Comparison of ENCODE assay signal across 14 cellular contexts in the genomic region with DNA sequence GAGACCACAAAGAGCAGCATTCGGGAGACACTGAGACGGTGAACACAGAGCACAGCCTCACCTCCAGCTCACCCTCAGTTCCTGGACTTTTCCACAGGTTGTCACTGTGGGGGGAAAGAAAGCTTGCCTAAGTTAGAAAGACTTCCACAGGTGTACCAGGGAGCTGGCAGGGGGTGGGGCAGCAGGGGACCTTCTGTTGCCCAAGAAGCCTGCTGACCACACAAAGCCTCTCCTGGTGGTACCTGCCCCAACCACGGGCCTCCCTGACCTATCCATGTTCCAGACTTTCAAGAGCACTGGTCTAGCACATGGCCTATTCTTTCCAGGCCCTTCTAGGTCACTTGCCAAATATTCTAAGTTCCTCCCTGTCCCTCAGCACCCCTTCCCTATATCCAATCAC.
DNase-seq lines count a peak whose midpoint lies in the region; ATAC-seq and TF ChIP-seq lines count a peak whose summit lies in the region.
"Had no signal": no experiment of that assay in that cellular context is flagged by ENCODE, and none has a peak within 500 bp of the region (broad histone marks: within the 10 kb centered on the region; RNA-seq: fewer than 3 reads in every experiment).

No MANE protein-coding gene starts in this region.

- H3K4me1 ChIP-seq in neural progenitor cell (peaks cover 3% of the 10 kb centered on the region), GM23338 (ENCODE audit: insufficient read depth) (no peaks in the 10 kb centered on the region)
- H3K4me1 ChIP-seq: Caco-2 had no signal

- H3K27ac ChIP-seq in neural progenitor cell (no peak overlapping the region), GM23338 (ENCODE audit: low read depth) (no peak overlapping the region)
- H3K27ac ChIP-seq: 22Rv1, C4-2B had no signal

- H3K9ac ChIP-seq in neural progenitor cell, result no peak overlapping the region

- H4K20me1 ChIP-seq in neural progenitor cell (ENCODE audit: low read depth), result no peaks in the 10 kb centered on the region
- no peaks in the 10 kb centered on the region for H4K20me1 ChIP-seq in GM23338 (replicated peaks; ENCODE audit: insufficient read depth)

- H3K36me3 Mint-ChIP-seq in neural progenitor cell (peaks cover 3% of the 10 kb centered on the region), GM23338 (ENCODE audit: low read depth) (no peaks in the 10 kb centered on the region)
- no peaks in the 10 kb centered on the region for H3K36me3 Mint-ChIP-seq in stimulated activated naive B cell treated with anti-CD40 and anti-IgM and Interleukin-4, amounts not matched to agents 10 μg/mL and 1 μg/mL and 100 μg/mL, for 72 hours

- TF ChIP-seq CTCF in neural progenitor cell (IDR thresholded peaks at IDR 0.05) (no peak), GM23338 (conservative IDR thresholded peaks at IDR 0.05; ENCODE audit: low read depth in 2 of 2) (no peak)

- H3K9me2 ChIP-seq in GM23338 (ENCODE audit: insufficient read depth), result no peaks in the 10 kb centered on the region

- H3K36me3 ChIP-seq in neural progenitor cell (no peaks in the 10 kb centered on the region), GM23338 (ENCODE audit: insufficient read depth) (no peaks in the 10 kb centered on the region)

- no peak overlapping the region for H3K4me3 Mint-ChIP-seq in neural progenitor cell
- H3K4me3 Mint-ChIP-seq in stimulated activated naive B cell treated with anti-CD40 and anti-IgM and Interleukin-4, amounts not matched to agents 10 μg/mL and 1 μg/mL and 100 μg/mL, for 72 hours, result no peak overlapping the region
- no peak overlapping the region; the same call in 2 of the 3 replicates for H3K4me3 Mint-ChIP-seq in GM23338
- H3K4me3 Mint-ChIP-seq: CD4-positive, alpha-beta T cell had no signal

- H3K79me2 ChIP-seq in neural progenitor cell (ENCODE audit: low read depth) (no peaks in the 10 kb centered on the region), GM23338 (replicated peaks; ENCODE audit: insufficient read depth) (no peaks in the 10 kb centered on the region)

- H3K27me3 ChIP-seq in neural progenitor cell, result no peaks in the 10 kb centered on the region
- H3K27me3 ChIP-seq in GM23338 (ENCODE audit: insufficient read depth), result no peaks in the 10 kb centered on the region

- H3K4me3 ChIP-seq in neural progenitor cell (no peak overlapping the region), GM23338 (no peak overlapping the region)
- H3K4me3 ChIP-seq: A549 had no signal

- H3K4me1 Mint-ChIP-seq in neural progenitor cell, result peaks cover 56% of the 10 kb centered on the region
- no peaks in the 10 kb centered on the region for H3K4me1 Mint-ChIP-seq in stimulated activated naive B cell treated with anti-CD40 and anti-IgM and Interleukin-4, amounts not matched to agents 10 μg/mL and 1 μg/mL and 100 μg/mL, for 72 hours
- peaks cover 3% of the 10 kb centered on the region; the same call in 2 of the 3 replicates for H3K4me1 Mint-ChIP-seq in GM23338

- no peak for ATAC-seq in stimulated activated naive B cell treated with anti-CD40 and anti-IgM and Interleukin-4, amounts not matched to agents 10 μg/mL and 1 μg/mL and 100 μg/mL, for 72 hours (replicated peaks)
- ATAC-seq in GM23338, result no peak
- ATAC-seq: A549 had no signal

- no peaks in the 10 kb centered on the region for H3K9me3 ChIP-seq in neural progenitor cell (ENCODE audit: low read depth)
- H3K9me3 ChIP-seq: A549, Caco-2 had no signal

- H3K9me3 Mint-ChIP-seq in neural progenitor cell (peaks cover 3% of the 10 kb centered on the region), GM23338 (no peaks in the 10 kb centered on the region; the same call in 2 of the 3 replicates)
- no peaks in the 10 kb centered on the region for H3K9me3 Mint-ChIP-seq in stimulated activated naive B cell treated with anti-CD40 and anti-IgM and Interleukin-4, amounts not matched to agents 10 μg/mL and 1 μg/mL and 100 μg/mL, for 72 hours
- H3K9me3 Mint-ChIP-seq: CD4-positive, alpha-beta T cell had no signal

- H3F3A ChIP-seq in neural progenitor cell (ENCODE audit: low read depth), result no peaks in the 10 kb centered on the region
- H3F3A ChIP-seq in GM23338 (replicated peaks; ENCODE audit: low read depth), result no peaks in the 10 kb centered on the region

- H2AFZ ChIP-seq in neural progenitor cell (replicated peaks) (no peak overlapping the region), GM23338 (no peak overlapping the region)

- H3K4me2 ChIP-seq in neural progenitor cell (no peak overlapping the region), GM23338 (no peak overlapping the region)
- H3K4me2 ChIP-seq: A549 had no signal

- H3K27me3 Mint-ChIP-seq in neural progenitor cell (ENCODE audit: insufficient read depth, low read depth) (peaks cover 11% of the 10 kb centered on the region), GM23338 (ENCODE audit: insufficient read depth, low read depth, poor library complexity) (peaks cover 5% of the 10 kb centered on the region)
- H3K27me3 Mint-ChIP-seq in stimulated activated naive B cell treated with anti-CD40 and anti-IgM and Interleukin-4, amounts not matched to agents 10 μg/mL and 1 μg/mL and 100 μg/mL, for 72 hours, result no peaks in the 10 kb centered on the region
- H3K27me3 Mint-ChIP-seq: CD4-positive, alpha-beta T cell had no signal

- H3K27ac Mint-ChIP-seq in neural progenitor cell (peak overlapping the region; percentile 96), GM23338 (no peak overlapping the region)
- H3K27ac Mint-ChIP-seq in stimulated activated naive B cell treated with anti-CD40 and anti-IgM and Interleukin-4, amounts not matched to agents 10 μg/mL and 1 μg/mL and 100 μg/mL, for 72 hours, result no peak overlapping the region
- H3K27ac Mint-ChIP-seq: CD4-positive, alpha-beta T cell had no signal

- DNase-seq in activated effector memory CD4-positive, alpha-beta T cell treated with anti-CD3 and anti-CD28 coated beads, Interleukin-2, amount 50 U/mL, for 16 hours, result peak; percentile 21
- no peak for DNase-seq in activated effector memory CD4-positive, alpha-beta T cell treated with Interleukin-2 at 50 U/mL for 16 hours
- peak; percentile 17 for DNase-seq in islet precursor cell
- DNase-seq in neural progenitor cell (ENCODE audit: low spot score), result no peak
- DNase-seq in stimulated activated naive B cell treated with anti-CD40 and anti-IgM and Interleukin-4, amounts not matched to agents 10 μg/mL and 1 μg/mL and 100 μg/mL, for 72 hours, result no peak
- no peak for DNase-seq in NCI-H446 (lab: John Stamatoyannopoulos, UW)
- no peak for DNase-seq in GM23338 (ENCODE audit: low spot score)
- DNase-seq: AML-193; Caco-2; CD4-positive, alpha-beta T cell; HCEC 1CT had no signal

TF ChIP-seq in GM23338, 12 proteins besides CTCF, POLR2A, EP300 and RAD21 (continues in another document):
- TF ChIP-seq JUNB (IDR thresholded peaks at IDR 0.05; ENCODE audit: unreplicated experiment), result no peak
- TF ChIP-seq EZH2 (IDR thresholded peaks at IDR 0.05; ENCODE audit: low read depth, unreplicated experiment), result no peak
- TF ChIP-seq EZH2phosphoT487 (IDR thresholded peaks at IDR 0.05; ENCODE audit: unreplicated experiment), result no peak
- TF ChIP-seq, protein P1, sequence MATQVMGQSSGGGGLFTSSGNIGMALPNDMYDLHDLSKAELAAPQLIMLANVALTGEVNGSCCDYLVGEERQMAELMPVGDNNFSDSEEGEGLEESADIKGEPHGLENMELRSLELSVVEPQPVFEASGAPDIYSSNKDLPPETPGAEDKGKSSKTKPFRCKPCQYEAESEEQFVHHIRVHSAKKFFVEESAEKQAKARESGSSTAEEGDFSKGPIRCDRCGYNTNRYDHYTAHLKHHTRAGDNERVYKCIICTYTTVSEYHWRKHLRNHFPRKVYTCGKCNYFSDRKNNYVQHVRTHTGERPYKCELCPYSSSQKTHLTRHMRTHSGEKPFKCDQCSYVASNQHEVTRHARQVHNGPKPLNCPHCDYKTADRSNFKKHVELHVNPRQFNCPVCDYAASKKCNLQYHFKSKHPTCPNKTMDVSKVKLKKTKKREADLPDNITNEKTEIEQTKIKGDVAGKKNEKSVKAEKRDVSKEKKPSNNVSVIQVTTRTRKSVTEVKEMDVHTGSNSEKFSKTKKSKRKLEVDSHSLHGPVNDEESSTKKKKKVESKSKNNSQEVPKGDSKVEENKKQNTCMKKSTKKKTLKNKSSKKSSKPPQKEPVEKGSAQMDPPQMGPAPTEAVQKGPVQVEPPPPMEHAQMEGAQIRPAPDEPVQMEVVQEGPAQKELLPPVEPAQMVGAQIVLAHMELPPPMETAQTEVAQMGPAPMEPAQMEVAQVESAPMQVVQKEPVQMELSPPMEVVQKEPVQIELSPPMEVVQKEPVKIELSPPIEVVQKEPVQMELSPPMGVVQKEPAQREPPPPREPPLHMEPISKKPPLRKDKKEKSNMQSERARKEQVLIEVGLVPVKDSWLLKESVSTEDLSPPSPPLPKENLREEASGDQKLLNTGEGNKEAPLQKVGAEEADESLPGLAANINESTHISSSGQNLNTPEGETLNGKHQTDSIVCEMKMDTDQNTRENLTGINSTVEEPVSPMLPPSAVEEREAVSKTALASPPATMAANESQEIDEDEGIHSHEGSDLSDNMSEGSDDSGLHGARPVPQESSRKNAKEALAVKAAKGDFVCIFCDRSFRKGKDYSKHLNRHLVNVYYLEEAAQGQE (IDR thresholded peaks at IDR 0.05; ENCODE audit: unreplicated experiment), result no peak
- TF ChIP-seq ZNF114 (CRISPR knock-in tag; IDR thresholded peaks at IDR 0.05), result no peak
- TF ChIP-seq CREB1 (CRISPR knock-in tag; IDR thresholded peaks at IDR 0.05; ENCODE audit: low read depth), result no peak
- TF ChIP-seq STAT1 (IDR thresholded peaks at IDR 0.05; ENCODE audit: unreplicated experiment), result no peak
- TF ChIP-seq NANOG (IDR thresholded peaks at IDR 0.05; ENCODE audit: borderline replicate concordance), result no peak
- TF ChIP-seq, protein P2, sequence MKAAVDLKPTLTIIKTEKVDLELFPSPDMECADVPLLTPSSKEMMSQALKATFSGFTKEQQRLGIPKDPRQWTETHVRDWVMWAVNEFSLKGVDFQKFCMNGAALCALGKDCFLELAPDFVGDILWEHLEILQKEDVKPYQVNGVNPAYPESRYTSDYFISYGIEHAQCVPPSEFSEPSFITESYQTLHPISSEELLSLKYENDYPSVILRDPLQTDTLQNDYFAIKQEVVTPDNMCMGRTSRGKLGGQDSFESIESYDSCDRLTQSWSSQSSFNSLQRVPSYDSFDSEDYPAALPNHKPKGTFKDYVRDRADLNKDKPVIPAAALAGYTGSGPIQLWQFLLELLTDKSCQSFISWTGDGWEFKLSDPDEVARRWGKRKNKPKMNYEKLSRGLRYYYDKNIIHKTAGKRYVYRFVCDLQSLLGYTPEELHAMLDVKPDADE (IDR thresholded peaks at IDR 0.05), result no peak

Comparison
In these comparisons a context has a peak if more than half of its experiments do, and no peak if none do; other contexts are left out.
1. DNase-seq: peak in activated effector memory CD4-positive, alpha-beta T cell treated with anti-CD3 and anti-CD28 coated beads, Interleukin-2, amount 50 U/mL, for 16 hours (single experiment) and islet precursor cell (single experiment); none in activated effector memory CD4-positive, alpha-beta T cell treated with Interleukin-2 at 50 U/mL for 16 hours (single experiment), neural progenitor cell (single experiment), stimulated activated naive B cell treated with anti-CD40 and anti-IgM and Interleukin-4, amounts not matched to agents 10 μg/mL and 1 μg/mL and 100 μg/mL, for 72 hours (single experiment), NCI-H446 (0 of 2) and GM23338 (single experiment).